Comparison of ENCODE assay signal across 28 cellular contexts in the genomic region with DNA sequence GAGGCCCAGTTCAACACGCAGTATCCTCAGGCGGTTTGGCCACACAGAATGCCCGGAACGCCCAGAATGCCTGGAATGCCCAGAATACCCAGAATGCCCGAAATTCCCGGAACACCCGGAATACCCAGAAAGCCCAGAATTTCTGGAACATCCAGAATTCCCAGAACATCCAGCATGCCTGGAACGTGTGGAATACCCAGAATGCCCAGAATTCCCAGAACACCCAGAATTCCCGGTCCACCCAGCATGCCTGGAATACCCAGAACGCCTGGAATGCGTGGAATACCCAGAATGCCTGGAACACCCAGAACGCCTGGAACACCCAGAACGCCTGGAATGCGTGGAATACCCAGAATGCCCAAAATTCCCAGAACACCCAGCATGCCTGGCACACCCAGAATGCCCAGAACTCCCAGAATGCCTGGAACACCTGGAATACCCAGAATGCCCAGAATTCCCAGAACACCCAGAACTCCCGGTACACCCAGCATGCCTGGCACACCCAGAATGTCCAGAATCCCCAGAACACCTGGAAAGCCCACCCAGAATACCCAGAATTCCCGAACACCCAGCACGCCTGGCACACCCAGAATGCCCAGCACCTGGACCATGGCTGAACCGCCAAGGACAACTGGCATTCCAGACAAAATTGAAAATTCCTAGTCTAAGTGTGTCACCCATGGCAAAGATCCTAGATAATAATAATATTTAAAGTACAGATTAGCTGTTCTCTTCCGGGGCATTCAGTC.
"Had no signal": no experiment of that assay in that cellular context is flagged by ENCODE, and none has a peak within 500 bp of the region (broad histone marks: within the 10 kb centered on the region; RNA-seq: fewer than 3 reads in every experiment).

No MANE protein-coding gene starts in this region.

- H3K9ac ChIP-seq: parathyroid adenoma had no signal

- H3K27me3 Mint-ChIP-seq: natural killer cell treated with Interleukin-12 subunit alpha and Interleukin-12 subunit beta and Interleukin-15 and Interleukin-18, amount 100 ng/mL, for 72 hours; progenitor cell of endocrine pancreas; stimulated activated memory B cell treated with anti-CD40 and anti-IgM and Interleukin-4, amounts not matched to agents 10 μg/mL and 1 μg/mL and 100 μg/mL, for 72 hours had no signal

- H3K4me3 Mint-ChIP-seq: mesothelial cell of epicardium; naive thymus-derived CD4-positive, alpha-beta T cell; natural killer cell treated with Interleukin-12 subunit alpha and Interleukin-12 subunit beta and Interleukin-15 and Interleukin-18, amount 100 ng/mL, for 72 hours; neural crest cell; stimulated activated memory B cell treated with anti-CD40 and anti-IgM and Interleukin-4, amounts not matched to agents 10 μg/mL and 1 μg/mL and 100 μg/mL, for 72 hours; stimulated activated naive CD8-positive, alpha-beta T cell treated with anti-CD3 and anti-CD28 coated beads, Interleukin-15, amount 100 ng/mL, for 72 hours; type B pancreatic cell had no signal

- H3K27ac ChIP-seq: left lung, lower lobe of right lung, parathyroid adenoma, right atrium auricular region, right lobe of liver, tibial nerve, uterus had no signal

- H3K27me3 ChIP-seq: left lung, right atrium auricular region, right lobe of liver, tibial nerve, uterus had no signal

- H3K36me3 Mint-ChIP-seq: mesothelial cell of epicardium; natural killer cell treated with Interleukin-12 subunit alpha and Interleukin-12 subunit beta and Interleukin-15 and Interleukin-18, amount 100 ng/mL, for 72 hours; stimulated activated memory B cell treated with anti-CD40 and anti-IgM and Interleukin-4, amounts not matched to agents 10 μg/mL and 1 μg/mL and 100 μg/mL, for 72 hours; type B pancreatic cell had no signal

- ATAC-seq: left colon; left lung; naive thymus-derived CD4-positive, alpha-beta T cell; natural killer cell treated with Interleukin-12 subunit alpha and Interleukin-12 subunit beta and Interleukin-15 and Interleukin-18, amount 100 ng/mL, for 72 hours had no signal

- H3K4me1 ChIP-seq: left lung, lower lobe of right lung, parathyroid adenoma, right atrium auricular region, right lobe of liver, tibial nerve, uterus had no signal

- H3K9me3 ChIP-seq: lower lobe of right lung, right atrium auricular region, right lobe of liver, uterus had no signal

- H3K4me3 ChIP-seq: left lung, lower lobe of right lung, right atrium auricular region, right lobe of liver, smooth muscle cell, tibial nerve, uterus had no signal

- H3K9me3 Mint-ChIP-seq: natural killer cell treated with Interleukin-12 subunit alpha and Interleukin-12 subunit beta and Interleukin-15 and Interleukin-18, amount 100 ng/mL, for 72 hours had no signal

- DNase-seq: hippocampal formation; kidney; left colon; left lung; lower lobe of right lung; mammary epithelial cell; mesenchymal stem cell; naive thymus-derived CD4-positive, alpha-beta T cell; nucleus accumbens; right lobe of liver; stimulated activated CD4-positive, alpha-beta T cell treated with anti-CD3 and anti-CD28 coated beads, Interleukin-1b, Interleukin-23, amount 100 ng/mL, for 48 hours; stimulated activated CD4-positive, alpha-beta T cell treated with anti-CD3 and anti-CD28 coated beads, Interleukin-2, amount 100 ng/mL, for 48 hours; stimulated activated CD4-positive, alpha-beta T cell treated with anti-CD3 and anti-CD28 coated beads, Interleukin-4, amount 100 ng/mL, for 4 hours; stimulated activated CD8-positive, alpha-beta memory T cell treated with anti-CD3 and anti-CD28 coated beads, Interleukin-4, amount 100 ng/mL, for 48 hours; stimulated activated naive CD4-positive, alpha-beta T cell treated with Interleukin-2 at 50 U/mL for 16 hours; substantia nigra; uterus had no signal

- H3K79me2 ChIP-seq: parathyroid adenoma had no signal

- FAIRE-seq: kidney had no signal

- H3K36me3 ChIP-seq: left lung, lower lobe of right lung, right atrium auricular region, right lobe of liver, tibial nerve, uterus had no signal

- H2AFZ ChIP-seq: parathyroid adenoma had no signal

- H3K4me2 ChIP-seq: smooth muscle cell had no signal

- H3K27ac Mint-ChIP-seq: mesothelial cell of epicardium; naive thymus-derived CD4-positive, alpha-beta T cell; natural killer cell treated with Interleukin-12 subunit alpha and Interleukin-12 subunit beta and Interleukin-15 and Interleukin-18, amount 100 ng/mL, for 72 hours; progenitor cell of endocrine pancreas; stimulated activated memory B cell treated with anti-CD40 and anti-IgM and Interleukin-4, amounts not matched to agents 10 μg/mL and 1 μg/mL and 100 μg/mL, for 72 hours; stimulated activated naive CD8-positive, alpha-beta T cell treated with anti-CD3 and anti-CD28 coated beads, Interleukin-15, amount 100 ng/mL, for 72 hours; type B pancreatic cell had no signal

- H3K4me1 Mint-ChIP-seq: mesothelial cell of epicardium; naive thymus-derived CD4-positive, alpha-beta T cell; neural crest cell; stimulated activated memory B cell treated with anti-CD40 and anti-IgM and Interleukin-4, amounts not matched to agents 10 μg/mL and 1 μg/mL and 100 μg/mL, for 72 hours; stimulated activated naive CD8-positive, alpha-beta T cell treated with anti-CD3 and anti-CD28 coated beads, Interleukin-15, amount 100 ng/mL, for 72 hours had no signal
